In genomic region chr15:98865397-98866339, GRCh38 we compare ENCODE assay signal across 8 cellular contexts.
DNase-seq lines count a peak whose midpoint lies in the region; ATAC-seq and TF ChIP-seq lines count a peak whose summit lies in the region.

No MANE protein-coding gene starts in this region.

- POLR2A ChIA-PET in GM10248 (lab: Yijun Ruan, JAX): no interaction called here

- TF ChIP-seq CTCF in GM10248 (IDR thresholded peaks at IDR 0.05; ENCODE audit: control extremely low read depth, extremely low read depth, low read depth, missing control alignments): no peak

- H3K36me3 Mint-ChIP-seq in central memory CD8-positive, alpha-beta T cell (ENCODE audit: insufficient read depth): peaks cover 2% of the 10 kb centered on the region

- peak; percentile 44 for DNase-seq in GM10248 (ENCODE audit: extremely low spot score)
- DNase-seq in NCI-H187 treated with DMSO at 0.1 percent for 48 hours (lab: John Stamatoyannopoulos, UW): peak; percentile 44
- peak; percentile 41 to 50 for DNase-seq in central memory CD8-positive, alpha-beta T cell (ENCODE audit: low spot score in 2 of 2)
- peak; percentile 66 for DNase-seq in left lobe of liver (ENCODE audit: low spot score)
- DNase-seq in stimulated activated CD4-positive, alpha-beta T cell treated with anti-CD3 and anti-CD28 coated beads, Interleukin-4, amount 100 ng/mL, for 4 hours: peak; percentile 69 to 77
- no peak for DNase-seq in SW480 (ENCODE audit: low spot score)

- CTCF ChIA-PET in GM10248 (lab: Yijun Ruan, JAX): interaction anchor here (1.0 kb wide), 1 partner anchor 16 kb away, joined by 3 read pairs; no protein-coding TSS in a partner anchor

- ATAC-seq in HG02642 (IDR thresholded peaks at IDR 0.05; ENCODE audit: poor library complexity, unreplicated experiment): peak; percentile 92
- peak; percentile 94 for ATAC-seq in activated CD4-positive, CD25-positive, alpha-beta regulatory T cell treated with anti-CD3 and anti-CD28 coated beads, Interleukin-2, amount 50 U/mL, for 24 hours
- peak; percentile 93 for ATAC-seq in central memory CD8-positive, alpha-beta T cell (replicated peaks; ENCODE audit: extremely low read depth, poor library complexity, severe bottlenecking)
- ATAC-seq in left lobe of liver: peak; percentile 87

- H3K4me1 Mint-ChIP-seq in central memory CD8-positive, alpha-beta T cell: peaks cover 23% of the 10 kb centered on the region

- peaks cover 13% of the 10 kb centered on the region for H3K27me3 Mint-ChIP-seq in central memory CD8-positive, alpha-beta T cell

- H3K9me3 Mint-ChIP-seq in central memory CD8-positive, alpha-beta T cell: no peaks in the 10 kb centered on the region

- H3K27ac Mint-ChIP-seq in central memory CD8-positive, alpha-beta T cell (ENCODE audit: low read depth): peak overlapping the region; percentile 88

- peak overlapping the region; percentile 81 for H3K4me3 Mint-ChIP-seq in central memory CD8-positive, alpha-beta T cell
